Comparison of ENCODE assay signal across 22 cellular contexts in genomic region chr10:133110609-133111275, GRCh38. TPM values are rescaled to one million over a fixed set of nuclear protein-coding genes. Genes with fewer than 3 reads are reported as not detected.
A peak's percentile ranks its signal among the peaks of the same experiment; 100 is the strongest.
DNase-seq lines count a peak whose midpoint lies in the region; ATAC-seq, FAIRE-seq and TF ChIP-seq lines count a peak whose summit lies in the region.
"Had no signal": no experiment of that assay in that cellular context is flagged by ENCODE, and none has a peak within 500 bp of the region (broad histone marks: within the 10 kb centered on the region; RNA-seq: fewer than 3 reads in every experiment).

No MANE protein-coding gene starts in this region.

- peaks cover 0 to 3% of the 10 kb centered on the region in 2 donors for H3K27me3 Mint-ChIP-seq in natural killer cell (ENCODE audit: low read depth in 2 of 2)
- H3K27me3 Mint-ChIP-seq in natural killer cell treated with Interleukin-12 subunit alpha and Interleukin-12 subunit beta and Interleukin-15 and Interleukin-18, amount 100 ng/mL, for 72 hours, result peaks cover 0 to 5% of the 10 kb centered on the region in 2 donors

- peak overlapping the region; percentile 43 for H3K23ac ChIP-seq in neuronal stem cell (ENCODE audit: low read depth, low read length, poor library complexity)

- H2BK15ac ChIP-seq in neuronal stem cell (ENCODE audit: low read length), result no peak overlapping the region

- ATAC-seq in natural killer cell (no peak), GM21825 (IDR thresholded peaks at IDR 0.05; ENCODE audit: unreplicated experiment) (no peak)
- ATAC-seq in natural killer cell treated with Interleukin-12 subunit alpha and Interleukin-12 subunit beta and Interleukin-15 and Interleukin-18, amount 100 ng/mL, for 72 hours, result no peak
- ATAC-seq: CD8-positive, alpha-beta T cell had no signal

- H2AFZ ChIP-seq in endothelial cell of umbilical vein (ENCODE audit: low read depth, low read length), result no peak overlapping the region
- H2AFZ ChIP-seq in neuronal stem cell (ENCODE audit: low read length), result no peak overlapping the region

- H3K9me3 Mint-ChIP-seq in natural killer cell, result peaks cover 6 to 10% of the 10 kb centered on the region in 2 donors
- peaks cover 10% of the 10 kb centered on the region for H3K9me3 Mint-ChIP-seq in natural killer cell treated with Interleukin-12 subunit alpha and Interleukin-12 subunit beta and Interleukin-15 and Interleukin-18, amount 100 ng/mL, for 72 hours

- no peak overlapping the region for H2BK5ac ChIP-seq in neuronal stem cell (ENCODE audit: low read length)

- peaks cover 3% of the 10 kb centered on the region for H3K79me1 ChIP-seq in neuronal stem cell (ENCODE audit: low read depth, low read length)

- no peaks in the 10 kb centered on the region for H3K79me2 ChIP-seq in endothelial cell of umbilical vein (ENCODE audit: control insufficient read depth, insufficient read depth, low read length)

- H3K4me1 Mint-ChIP-seq in natural killer cell, result peaks cover 9% of the 10 kb centered on the region in 2 donors
- peaks cover 0 to 7% of the 10 kb centered on the region in 2 donors for H3K4me1 Mint-ChIP-seq in natural killer cell treated with Interleukin-12 subunit alpha and Interleukin-12 subunit beta and Interleukin-15 and Interleukin-18, amount 100 ng/mL, for 72 hours (ENCODE audit: low read depth in 2 of 2)

- H3K4me1 ChIP-seq in endothelial cell of umbilical vein (ENCODE audit: control insufficient read depth, extremely low read depth, insufficient read depth, low read length) (peaks cover 9% of the 10 kb centered on the region), neuronal stem cell (ENCODE audit: control insufficient read depth in 2 of 2, insufficient read depth in 1 of 2, low read depth in 1 of 2, low read length in 2 of 2) (no peaks in the 10 kb centered on the region), BE2C (no peaks in the 10 kb centered on the region)
- H3K4me1 ChIP-seq: Peyer's patch had no signal

- no peak overlapping the region for H2BK120ac ChIP-seq in neuronal stem cell (ENCODE audit: low read depth, low read length)

- peak overlapping the region; percentile 46 for H2AK5ac ChIP-seq in neuronal stem cell (ENCODE audit: low read depth, low read length)

- H3K4me3 ChIP-seq in endothelial cell of umbilical vein (replicated peaks in 1 of 3; ENCODE audit: insufficient read depth in 1 of 3, low read depth in 1 of 3, low read length in 3 of 3), result no peak overlapping the region
- H3K4me3 ChIP-seq in neuronal stem cell (ENCODE audit: low read length in 2 of 2), result no peak overlapping the region
- no peak overlapping the region for H3K4me3 ChIP-seq in BE2C (ENCODE audit: low read depth, low read length)
- H3K4me3 ChIP-seq: A549; BLaER1 treated with 17β-estradiol and CSF1 and Interleukin-3, amounts not matched to agents 10 nM and 100 nM; Peyer's patch had no signal

- H3K27me3 ChIP-seq in endothelial cell of umbilical vein (ENCODE audit: control insufficient read depth in 2 of 2, insufficient read depth in 2 of 2, low read length in 2 of 2), result no peaks in the 10 kb centered on the region
- no peaks in the 10 kb centered on the region for H3K27me3 ChIP-seq in neuronal stem cell (ENCODE audit: control insufficient read depth in 3 of 3, insufficient read depth in 3 of 3, low read depth in 1 of 3, low read length in 3 of 3)
- no peaks in the 10 kb centered on the region for H3K27me3 ChIP-seq in BE2C
- H3K27me3 ChIP-seq: Peyer's patch had no signal

- no CpG with 5 or more reads among the region's 6 CpGs for WGBS in neuronal stem cell (ENCODE audit: extremely low coverage in 2 of 2, insufficient read length in 2 of 2, insufficient replicate concordance in 1 of 2), 2 donors

- FAIRE-seq in endothelial cell of umbilical vein (lab: Jason Lieb, UNC) (peak; percentile 56), urothelium cell line (lab: Jason Lieb, UNC) (peak; percentile 90)
- FAIRE-seq: A549, GM12892, GM18507 had no signal

- H3K36me3 ChIP-seq in endothelial cell of umbilical vein (ENCODE audit: control insufficient read depth in 2 of 2, extremely low read depth in 1 of 2, insufficient read depth in 2 of 2, low read length in 2 of 2) (no peaks in the 10 kb centered on the region), neuronal stem cell (replicated peaks in 1 of 2; ENCODE audit: control insufficient read depth in 2 of 2, insufficient read depth in 2 of 2, low read length in 2 of 2) (no peaks in the 10 kb centered on the region), BE2C (no peaks in the 10 kb centered on the region)
- H3K36me3 ChIP-seq: BLaER1 treated with 17β-estradiol and CSF1 and Interleukin-3, amounts not matched to agents 10 nM and 100 nM; Peyer's patch had no signal

- H3K4me2 ChIP-seq in endothelial cell of umbilical vein (ENCODE audit: insufficient read depth, low read length) (no peak overlapping the region), neuronal stem cell (ENCODE audit: insufficient read depth, low read length, poor library complexity, severe bottlenecking) (no peak overlapping the region)
- H3K4me2 ChIP-seq: BLaER1 treated with 17β-estradiol and CSF1 and Interleukin-3, amounts not matched to agents 10 nM and 100 nM had no signal

- peaks cover 6% of the 10 kb centered on the region for H3K9me3 ChIP-seq in endothelial cell of umbilical vein (replicated peaks; ENCODE audit: control insufficient read depth, insufficient read depth, low read length)
- H3K9me3 ChIP-seq in neuronal stem cell (replicated peaks in 1 of 2; ENCODE audit: control insufficient read depth in 2 of 2, insufficient read depth in 1 of 2, low read depth in 1 of 2, low read length in 2 of 2), result peaks cover 11 to 22% of the 10 kb centered on the region in 2 donors
- peaks cover 2% of the 10 kb centered on the region; the same call in 1 of the 2 replicates for H3K9me3 ChIP-seq in BE2C

- H3K4me3 Mint-ChIP-seq in natural killer cell, result peak overlapping the region; percentile 64
- H3K4me3 Mint-ChIP-seq in natural killer cell treated with Interleukin-12 subunit alpha and Interleukin-12 subunit beta and Interleukin-15 and Interleukin-18, amount 100 ng/mL, for 72 hours, result no peak overlapping the region
- H3K4me3 Mint-ChIP-seq: CD8-positive, alpha-beta T cell had no signal

- dilution Hi-C loops in endothelial cell of umbilical vein (cut with MboI; ENCODE audit: extremely low pct_ligation_motif_present, low sequenced_read_pairs), result no loop called here

- DNase-seq in natural killer cell, result no peak
- DNase-seq in natural killer cell treated with Interleukin-12 subunit alpha and Interleukin-12 subunit beta and Interleukin-15 and Interleukin-18, amount 100 ng/mL, for 72 hours (ENCODE audit: low spot score), result no peak
- DNase-seq in endothelial cell of umbilical vein (ENCODE audit: low read depth, low spot score), result peak; percentile 43
- DNase-seq in neuronal stem cell (ENCODE audit: low spot score), result no peak
- DNase-seq in urothelium cell line (ENCODE audit: low spot score), result no peak
- no peak for DNase-seq in BE2C
- no peak for DNase-seq in hypothalamus (lab: John Stamatoyannopoulos, UW)
- DNase-seq: CD8-positive, alpha-beta T cell; KG1; NCI-H1105 treated with DMSO at 0.1 percent for 48 hours; NCI-H1694 treated with DMSO at 0.1 percent for 48 hours; NCI-H345; NCI-H524 treated with DMSO at 0.1 percent for 48 hours; Peyer's patch had no signal

- no peak overlapping the region for H3K4ac ChIP-seq in neuronal stem cell (ENCODE audit: low read length)

- POLR2A ChIA-PET in endothelial cell of umbilical vein (lab: Charles Lee), result no interaction called here

- H3K9ac ChIP-seq in endothelial cell of umbilical vein (replicated peaks; ENCODE audit: extremely low read depth, insufficient read depth, low read length), result no peak overlapping the region
- H3K9ac ChIP-seq in neuronal stem cell (ENCODE audit: low read depth, low read length, poor library complexity), result no peak overlapping the region
- H3K9ac ChIP-seq: BLaER1 treated with 17β-estradiol and CSF1 and Interleukin-3, amounts not matched to agents 10 nM and 100 nM had no signal

- no peak overlapping the region for H2BK12ac ChIP-seq in neuronal stem cell (ENCODE audit: low read length)

- H3K14ac ChIP-seq in neuronal stem cell (ENCODE audit: low read length), result no peak overlapping the region

- no peak overlapping the region for H3K27ac Mint-ChIP-seq in natural killer cell
- no peak overlapping the region for H3K27ac Mint-ChIP-seq in natural killer cell treated with Interleukin-12 subunit alpha and Interleukin-12 subunit beta and Interleukin-15 and Interleukin-18, amount 100 ng/mL, for 72 hours
- H3K27ac Mint-ChIP-seq: CD8-positive, alpha-beta T cell had no signal

- CTCF ChIA-PET in endothelial cell of umbilical vein (lab: Charles Lee), result no interaction called here

- peaks cover 14% of the 10 kb centered on the region for H3K36me3 Mint-ChIP-seq in natural killer cell
- peaks cover 12% of the 10 kb centered on the region for H3K36me3 Mint-ChIP-seq in natural killer cell treated with Interleukin-12 subunit alpha and Interleukin-12 subunit beta and Interleukin-15 and Interleukin-18, amount 100 ng/mL, for 72 hours
- H3K36me3 Mint-ChIP-seq: CD8-positive, alpha-beta T cell had no signal

- no TSS peak for BruUV-seq in endothelial cell of umbilical vein (replicated peaks; lab: Mats Ljungman, UMichigan)

- H4K8ac ChIP-seq in neuronal stem cell (ENCODE audit: low read depth, low read length), result no peak overlapping the region

- intact Hi-C loops in natural killer cell (cut with micrococcal nuclease) (no loop called here), endothelial cell of umbilical vein (cut with micrococcal nuclease) (no loop called here)

- no peaks in the 10 kb centered on the region for H3K9me1 ChIP-seq in endothelial cell of umbilical vein (replicated peaks; ENCODE audit: control insufficient read depth, extremely low read depth, insufficient read depth, low read length)

- TF ChIP-seq CTCF in natural killer cell (IDR thresholded peaks at IDR 0.05) (no peak), endothelial cell of umbilical vein (IDR thresholded peaks at IDR 0.05; ENCODE audit: extremely low read depth in 1 of 2, insufficient read depth in 1 of 2, low read depth in 1 of 2, low read length in 2 of 2) (no peak), BE2C (IDR thresholded peaks at IDR 0.05; ENCODE audit: low read depth, low read length) (no peak)

- peak overlapping the region; percentile 28 for H3K27ac ChIP-seq in endothelial cell of umbilical vein (ENCODE audit: insufficient read depth, low read depth, low read length)
- H3K27ac ChIP-seq in neuronal stem cell (replicated peaks; ENCODE audit: low read length), result no peak overlapping the region
- H3K27ac ChIP-seq: A549; BLaER1 treated with 17β-estradiol and CSF1 and Interleukin-3, amounts not matched to agents 10 nM and 100 nM; Peyer's patch had no signal

- H4K91ac ChIP-seq in neuronal stem cell (ENCODE audit: low read depth, low read length, poor library complexity), result no peak overlapping the region

- H4K20me1 ChIP-seq in endothelial cell of umbilical vein (replicated peaks; ENCODE audit: control insufficient read depth, extremely low read depth, insufficient read depth, low read length), result no peaks in the 10 kb centered on the region
- H4K20me1 ChIP-seq: BLaER1 treated with 17β-estradiol and CSF1 and Interleukin-3, amounts not matched to agents 10 nM and 100 nM had no signal

- peak overlapping the region; percentile 38 for H3K18ac ChIP-seq in neuronal stem cell (ENCODE audit: low read length)

- no peak for TF ChIP-seq POLR2A in endothelial cell of umbilical vein (IDR thresholded peaks at IDR 0.05; ENCODE audit: low read depth, low read length)

RNA-seq across cellular contexts. Expression of gene ADGRA1, which starts 23.0 kb away (rescaled TPM):
- total RNA-seq in natural killer cell, result not detected
- total RNA-seq in natural killer cell treated with Interleukin-12 subunit alpha and Interleukin-12 subunit beta and Interleukin-15 and Interleukin-18, amount 100 ng/mL, for 72 hours, result not detected
- total RNA-seq in endothelial cell of umbilical vein, result not detected in 2 replicates
- not detected in 2 replicates for polyA plus RNA-seq in endothelial cell of umbilical vein
- polyA plus RNA-seq in endothelial cell of umbilical vein (2011; cell fraction: cytosol; rRNA removed), result not detected in 2 replicates
- not detected in 2 replicates for polyA plus RNA-seq in endothelial cell of umbilical vein (2011; cell fraction: nucleus; rRNA removed)
- not detected in 2 replicates for polyA plus RNA-seq in endothelial cell of umbilical vein (2012)
- polyA minus RNA-seq in endothelial cell of umbilical vein, result not detected in 2 replicates
- not detected for polyA minus RNA-seq in endothelial cell of umbilical vein (2011; cell fraction: cytosol; rRNA and poly(A)+ RNA removed)
- polyA minus RNA-seq in endothelial cell of umbilical vein (2011; cell fraction: nucleus; rRNA and poly(A)+ RNA removed), result not detected in 2 replicates
- polyA plus RNA-seq in neuronal stem cell (2013, experiment 1 of 2), result 0.08 TPM
- 0.07 TPM for polyA plus RNA-seq in neuronal stem cell (2013, experiment 2 of 2)
- not detected for polyA plus RNA-seq in BE2C (2012; ENCODE audit: insufficient read depth, insufficient read length, low read depth)
- total RNA-seq: Calu3; CD8-positive, alpha-beta T cell; H4; Peyer's patch; SK-MEL-5 had no signal
- polyA plus RNA-seq: A549 had no signal

RNA-seq across cellular contexts. Expression of gene KNDC1, which starts 49.3 kb away (rescaled TPM):
- total RNA-seq in natural killer cell (1 to 10 TPM in 2 of 3 donors, not detected in 1; 2.1 to 5.9 TPM), endothelial cell of umbilical vein (not detected in 2 replicates)
- total RNA-seq in natural killer cell treated with Interleukin-12 subunit alpha and Interleukin-12 subunit beta and Interleukin-15 and Interleukin-18, amount 100 ng/mL, for 72 hours, result under 1 TPM; 0.05 to 0.36 TPM
- not detected in 2 replicates for polyA plus RNA-seq in endothelial cell of umbilical vein
- polyA plus RNA-seq in endothelial cell of umbilical vein (2011; cell fraction: cytosol; rRNA removed), result 0.08 and 0.12 TPM in 2 replicates
- polyA plus RNA-seq in endothelial cell of umbilical vein (2011; cell fraction: nucleus; rRNA removed), result 0.01 TPM in 1 of 2 replicates, not detected in the other
- polyA plus RNA-seq in endothelial cell of umbilical vein (2012), result 0.37 and 0.68 TPM in 2 replicates
- polyA minus RNA-seq in endothelial cell of umbilical vein, result 2.5 TPM in 1 of 2 replicates, not detected in the other
- polyA minus RNA-seq in endothelial cell of umbilical vein (2011; cell fraction: cytosol; rRNA and poly(A)+ RNA removed), result not detected
- not detected in 2 replicates for polyA minus RNA-seq in endothelial cell of umbilical vein (2011; cell fraction: nucleus; rRNA and poly(A)+ RNA removed)
- 6.4 TPM for polyA plus RNA-seq in neuronal stem cell (2013, experiment 1 of 2)
- 6.1 TPM for polyA plus RNA-seq in neuronal stem cell (2013, experiment 2 of 2)
- 3.9 TPM for polyA plus RNA-seq in BE2C (2012; ENCODE audit: insufficient read depth, insufficient read length, low read depth)
- total RNA-seq: CD8-positive, alpha-beta T cell had no signal
